Comparison of ENCODE assay signal across 17 cellular contexts in genomic region chr17:71824671-71825070, GRCh38.
DNase-seq lines count a peak whose midpoint lies in the region; ATAC-seq and TF ChIP-seq lines count a peak whose summit lies in the region.
"Had no signal": no experiment of that assay in that cellular context is flagged by ENCODE, and none has a peak within 500 bp of the region (broad histone marks: within the 10 kb centered on the region; RNA-seq: fewer than 3 reads in every experiment).

No MANE protein-coding gene starts in this region.

- H3K27ac ChIP-seq in mesodermal cell (ENCODE audit: low read depth, low read length, severe bottlenecking) (peak overlapping the region; percentile 24), smooth muscle cell (ENCODE audit: low read depth) (no peak overlapping the region), substantia nigra (ENCODE audit: low read depth, low read length, poor library complexity, severe bottlenecking) (no peak overlapping the region)
- H3K27ac ChIP-seq: A549, C4-2B, GM23248 had no signal

- no peak overlapping the region for H3K9ac ChIP-seq in smooth muscle cell (ENCODE audit: low read depth)
- H3K9ac ChIP-seq: GM23248 had no signal

- H3K9me3 Mint-ChIP-seq in brain: peaks cover 0 to 2% (median 0%) of the 10 kb centered on the region in 5 experiments
- H3K9me3 Mint-ChIP-seq: CD8-positive, alpha-beta T cell; H9 had no signal

- H3K36me3 Mint-ChIP-seq in brain: no peaks in the 10 kb centered on the region
- H3K36me3 Mint-ChIP-seq: CD8-positive, alpha-beta T cell; IgD-negative memory B cell had no signal

- peak overlapping the region; percentile 23 for H2AFZ ChIP-seq in smooth muscle cell (ENCODE audit: low read depth)
- H2AFZ ChIP-seq: GM23248 had no signal

- no peaks in the 10 kb centered on the region for H3K79me2 ChIP-seq in smooth muscle cell (ENCODE audit: low read depth)

- no peak for ATAC-seq in HG03432 (IDR thresholded peaks at IDR 0.05; ENCODE audit: unreplicated experiment)
- ATAC-seq: A549; CD8-positive, alpha-beta T cell had no signal

- TF ChIP-seq CTCF in brain (conservative IDR thresholded peaks at IDR 0.05) (no peak), epithelial cell of esophagus (IDR thresholded peaks at IDR 0.05; ENCODE audit: insufficient read depth, low read depth, low read length, missing control alignments) (no peak), smooth muscle cell (IDR thresholded peaks at IDR 0.05; ENCODE audit: borderline replicate concordance, insufficient read depth, poor library complexity, severe bottlenecking) (no peak)

- no peaks in the 10 kb centered on the region for H3K27me3 ChIP-seq in smooth muscle cell (ENCODE audit: low read depth)
- H3K27me3 ChIP-seq: BE2C had no signal

- no peak overlapping the region for H3K4me3 ChIP-seq in epithelial cell of esophagus (ENCODE audit: low read length)
- no peak overlapping the region for H3K4me3 ChIP-seq in mesodermal cell (ENCODE audit: extremely low read depth, insufficient read depth, low read length, poor library complexity, severe bottlenecking)
- no peak overlapping the region for H3K4me3 ChIP-seq in smooth muscle cell
- H3K4me3 ChIP-seq: A549, GM23248 had no signal

- no peaks in the 10 kb centered on the region for H4K20me1 ChIP-seq in smooth muscle cell (ENCODE audit: low read depth)

- H3K4me1 Mint-ChIP-seq in brain: peaks cover 70% of the 10 kb centered on the region
- H3K4me1 Mint-ChIP-seq: IgD-negative memory B cell had no signal

- no peaks in the 10 kb centered on the region for H3K27me3 Mint-ChIP-seq in brain
- H3K27me3 Mint-ChIP-seq: IgD-negative memory B cell had no signal

- peak overlapping the region; percentile 58 to 89 (median 66) for H3K27ac Mint-ChIP-seq in brain
- H3K27ac Mint-ChIP-seq: CD8-positive, alpha-beta T cell; H9 had no signal

- peaks cover 7% of the 10 kb centered on the region for H3F3A ChIP-seq in smooth muscle cell (ENCODE audit: low read depth)

- H3K4me3 Mint-ChIP-seq in brain: peak overlapping the region in 1 of 5 experiments; percentile 8
- H3K4me3 Mint-ChIP-seq: CD8-positive, alpha-beta T cell; H9; IgD-negative memory B cell had no signal

- H3K36me3 ChIP-seq in mesodermal cell (ENCODE audit: control insufficient read depth, insufficient read depth, low read length) (no peaks in the 10 kb centered on the region), smooth muscle cell (ENCODE audit: low read depth) (no peaks in the 10 kb centered on the region)
- H3K36me3 ChIP-seq: BE2C had no signal

- no peaks in the 10 kb centered on the region for H3K9me3 ChIP-seq in mesodermal cell (ENCODE audit: control insufficient read depth, low read length)
- no peaks in the 10 kb centered on the region for H3K9me3 ChIP-seq in smooth muscle cell (replicated peaks; ENCODE audit: low read depth)
- H3K9me3 ChIP-seq: A549, BE2C had no signal

- H3K4me1 ChIP-seq in mesodermal cell (ENCODE audit: control insufficient read depth, insufficient read depth, low read length, poor library complexity, severe bottlenecking) (no peaks in the 10 kb centered on the region), smooth muscle cell (ENCODE audit: low read depth) (peaks cover 28% of the 10 kb centered on the region)
- H3K4me1 ChIP-seq: A549 had no signal

- DNase-seq in epithelial cell of esophagus (ENCODE audit: low read depth) (peak; percentile 22), smooth muscle cell (lab: John Stamatoyannopoulos, UW; ENCODE audit: unreplicated experiment) (no peak), mesenteric fat pad (ENCODE audit: low spot score) (no peak), substantia nigra (lab: John Stamatoyannopoulos, UW) (no peak), Kasumi-1 (lab: John Stamatoyannopoulos, UW) (no peak)
- DNase-seq: BE2C; CD8-positive, alpha-beta T cell; COR-L47; DMS53; GM23248; H9 had no signal

- 55 to 84% methylated on average over 2 to 4 of the region's 4 CpGs for WGBS in mesodermal cell (ENCODE audit: insufficient coverage in 2 of 2), 2 experiments
- 22% methylated on average over 4 of the region's 4 CpGs for whole genome bisulfite sequencing in smooth muscle cell (ENCODE audit: low lambda C conversion rate)

- peak overlapping the region; percentile 9 for H3K4me2 ChIP-seq in smooth muscle cell
- H3K4me2 ChIP-seq: A549 had no signal
